In genomic region chr12:1162083-1162760, GRCh38 we compare ENCODE assay signal across 20 cellular contexts.
DNase-seq lines count a peak whose midpoint lies in the region; ATAC-seq and TF ChIP-seq lines count a peak whose summit lies in the region.
"Had no signal": no experiment of that assay in that cellular context is flagged by ENCODE, and none has a peak within 500 bp of the region (broad histone marks: within the 10 kb centered on the region; RNA-seq: fewer than 3 reads in every experiment).

No MANE protein-coding gene starts in this region.

- CTCF ChIA-PET in WTC11 (lab: Charles Lee) (no interaction called here), RWPE1 (lab: Yijun Ruan, JAX) (no interaction called here)

- H3K4me1 Mint-ChIP-seq in endodermal cell (peaks cover 2% of the 10 kb centered on the region), WTC11 (no peaks in the 10 kb centered on the region)

- H3K27ac Mint-ChIP-seq in endodermal cell (no peak overlapping the region), WTC11 (no peak overlapping the region)
- H3K27ac Mint-ChIP-seq: natural killer cell treated with Interleukin-12 subunit alpha and Interleukin-12 subunit beta and Interleukin-15 and Interleukin-18, amount 100 ng/mL, for 72 hours had no signal

- H3K9me3 ChIP-seq in endodermal cell (ENCODE audit: control insufficient read depth, low read length), result no peaks in the 10 kb centered on the region
- H3K9me3 ChIP-seq in thyroid gland, result no peaks in the 10 kb centered on the region
- H3K9me3 ChIP-seq: ascending aorta, colonic mucosa had no signal

- ATAC-seq in WTC11, result no peak
- ATAC-seq: natural killer cell treated with Interleukin-12 subunit alpha and Interleukin-12 subunit beta and Interleukin-15 and Interleukin-18, amount 100 ng/mL, for 72 hours had no signal

- no peak overlapping the region for H3K4me3 Mint-ChIP-seq in endodermal cell
- H3K4me3 Mint-ChIP-seq in WTC11, result no peak overlapping the region
- H3K4me3 Mint-ChIP-seq: natural killer cell treated with Interleukin-12 subunit alpha and Interleukin-12 subunit beta and Interleukin-15 and Interleukin-18, amount 100 ng/mL, for 72 hours had no signal

- H3K36me3 Mint-ChIP-seq in endodermal cell (ENCODE audit: low read depth) (peaks cover 41% of the 10 kb centered on the region), WTC11 (peaks cover 9% of the 10 kb centered on the region)
- H3K36me3 Mint-ChIP-seq: natural killer cell treated with Interleukin-12 subunit alpha and Interleukin-12 subunit beta and Interleukin-15 and Interleukin-18, amount 100 ng/mL, for 72 hours had no signal

- H3K27ac ChIP-seq in endodermal cell (ENCODE audit: low read depth, low read length) (peak overlapping the region; percentile 75), thyroid gland (peak overlapping the region in 2 of 3 donors; percentile 36 to 74), RWPE1 (no peak overlapping the region)
- H3K27ac ChIP-seq: ascending aorta, C4-2B, colonic mucosa had no signal

- H3K4me1 ChIP-seq in endodermal cell (ENCODE audit: control insufficient read depth, insufficient read depth, low read length) (no peaks in the 10 kb centered on the region), thyroid gland (peaks cover 4 to 19% of the 10 kb centered on the region in 2 donors)
- H3K4me1 ChIP-seq: ascending aorta, colonic mucosa had no signal

- POLR2A ChIA-PET in WTC11 (lab: Charles Lee) (no interaction called here), RWPE1 (lab: Yijun Ruan, JAX; ENCODE audit: low non-redundant PET) (no interaction called here)

- H3K4me3 ChIP-seq in endodermal cell (ENCODE audit: low read length), result no peak overlapping the region
- no peak overlapping the region for H3K4me3 ChIP-seq in thyroid gland (replicated peaks in 1 of 3)
- H3K4me3 ChIP-seq: ascending aorta, colonic mucosa had no signal

- H3K36me3 ChIP-seq in endodermal cell (ENCODE audit: control insufficient read depth, insufficient read depth, low read length) (no peaks in the 10 kb centered on the region), thyroid gland (no peaks in the 10 kb centered on the region)
- H3K36me3 ChIP-seq: ascending aorta, colonic mucosa had no signal

- DNase-seq in NCI-H526 (lab: John Stamatoyannopoulos, UW), result peak; percentile 4 to 14
- no peak for DNase-seq in NCI-H526 treated with DMSO at 0.1 percent for 48 hours (lab: John Stamatoyannopoulos, UW)
- DNase-seq in NCI-H69 (lab: John Stamatoyannopoulos, UW), result peak; percentile 93
- DNase-seq in endodermal cell, result no peak
- no peak for DNase-seq in thyroid gland
- no peak for DNase-seq in WTC11 (ENCODE audit: low spot score)
- DNase-seq in RWPE1 (ENCODE audit: low spot score), result no peak
- DNase-seq in activated CD4-positive, CD25-positive, alpha-beta regulatory T cell (lab: John Stamatoyannopoulos, UW), result no peak
- DNase-seq: 8988T; activated gamma-delta T cell treated with Interleukin-2 at 50 U/mL for 16 hours; colonic mucosa; DND-41; IMR-90; MV-4-11; NCI-H510A; stimulated activated naive CD4-positive, alpha-beta T cell treated with Interleukin-2 at 50 U/mL for 16 hours; T-helper 2 cell had no signal

- 82% methylated on average over 3 of the region's 5 CpGs; no CpG with 5 or more reads in 1 of the 2 experiments for WGBS in endodermal cell (ENCODE audit: insufficient coverage in 1 of 2, insufficient read length in 1 of 2), 2 experiments
- WGBS in thyroid gland, 2 donors, result 29 to 43% methylated on average over 5 of the region's 5 CpGs

- TF ChIP-seq CTCF in endodermal cell (conservative IDR thresholded peaks at IDR 0.05) (no peak), thyroid gland (IDR thresholded peaks at IDR 0.05) (no peak), WTC11 (IDR thresholded peaks at IDR 0.05) (no peak), RWPE1 (conservative IDR thresholded peaks at IDR 0.05; ENCODE audit: low read depth) (no peak)

- intact Hi-C loops in thyroid gland (cut with DNase I), result no loop called here

- H3K9me3 Mint-ChIP-seq in endodermal cell (no peaks in the 10 kb centered on the region), WTC11 (peaks cover 4% of the 10 kb centered on the region)
- H3K9me3 Mint-ChIP-seq: natural killer cell treated with Interleukin-12 subunit alpha and Interleukin-12 subunit beta and Interleukin-15 and Interleukin-18, amount 100 ng/mL, for 72 hours had no signal

- no peaks in the 10 kb centered on the region for H3K27me3 Mint-ChIP-seq in endodermal cell (ENCODE audit: insufficient read depth)
- no peaks in the 10 kb centered on the region for H3K27me3 Mint-ChIP-seq in WTC11 (ENCODE audit: low read depth)
- H3K27me3 Mint-ChIP-seq: natural killer cell treated with Interleukin-12 subunit alpha and Interleukin-12 subunit beta and Interleukin-15 and Interleukin-18, amount 100 ng/mL, for 72 hours had no signal

- H3K9ac ChIP-seq in endodermal cell (ENCODE audit: extremely low read depth, low read length, poor library complexity, severe bottlenecking), result no peak overlapping the region

- no peak for TF ChIP-seq POLR2A in thyroid gland (IDR thresholded peaks at IDR 0.05)

- H3K27me3 ChIP-seq in endodermal cell (ENCODE audit: control insufficient read depth, insufficient read depth, low read length, poor library complexity, severe bottlenecking) (no peaks in the 10 kb centered on the region), thyroid gland (no peaks in the 10 kb centered on the region)
- H3K27me3 ChIP-seq: ascending aorta, colonic mucosa had no signal

TF ChIP-seq in WTC11, 78 proteins besides CTCF, POLR2A, EP300 and RAD21:
- no peak for TF ChIP-seq ZBTB43 (CRISPR knock-in tag; IDR thresholded peaks at IDR 0.05)
- TF ChIP-seq NR1H2 (CRISPR knock-in tag; IDR thresholded peaks at IDR 0.05), result no peak
- no peak for TF ChIP-seq JUN (CRISPR knock-in tag; IDR thresholded peaks at IDR 0.05)
- TF ChIP-seq FOXK1 (CRISPR knock-in tag; IDR thresholded peaks at IDR 0.05), result no peak

Comparison
In these comparisons a context has a peak if more than half of its experiments do, and no peak if none do; other contexts are left out.
1. DNase-seq: peak in NCI-H526 (2 of 2) and NCI-H69 (single experiment); none in NCI-H526 treated with DMSO at 0.1 percent for 48 hours (single experiment), endodermal cell (single experiment), thyroid gland (0 of 2), WTC11 (single experiment), RWPE1 (single experiment) and activated CD4-positive, CD25-positive, alpha-beta regulatory T cell (0 of 4).